ENCODE assay signal across 1 cellular context in the genomic region with DNA sequence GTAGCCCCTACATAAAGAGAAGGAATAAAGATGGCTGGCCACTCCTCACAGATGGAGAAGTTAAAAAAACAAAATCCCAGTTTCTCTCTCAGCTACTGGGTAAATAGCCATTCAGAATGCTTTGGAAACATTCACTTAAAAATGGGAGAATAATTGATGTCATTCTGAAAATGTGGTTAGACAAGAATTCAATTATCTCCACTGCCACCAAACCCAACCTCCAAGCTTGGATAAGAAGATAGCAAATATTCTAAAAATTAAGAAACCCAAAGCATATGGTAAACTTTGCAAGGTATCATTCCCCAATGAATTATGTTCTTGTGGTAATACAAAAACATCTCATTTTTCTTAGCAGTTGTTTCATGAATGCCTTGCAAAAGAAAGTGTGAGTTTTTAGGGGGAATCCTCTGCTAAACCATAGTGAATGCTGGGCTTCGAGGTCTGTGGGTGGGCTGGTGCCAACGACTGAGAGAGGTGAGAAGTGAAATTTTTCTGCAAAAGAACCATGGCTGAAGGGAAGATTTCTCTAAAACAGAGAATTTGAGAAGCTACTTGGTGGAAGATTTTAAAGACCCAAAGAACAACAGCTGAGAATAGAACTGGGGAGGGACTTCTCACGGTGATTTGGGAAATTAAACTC.
A peak's percentile ranks its signal among the peaks of the same experiment; 100 is the strongest.
TF ChIP-seq lines count a peak whose summit lies in the region.

No MANE protein-coding gene starts in this region.

TF ChIP-seq in GM12878, 131 proteins besides CTCF, POLR2A, EP300 and RAD21 (continued from another document):
- TF ChIP-seq, protein P1, sequence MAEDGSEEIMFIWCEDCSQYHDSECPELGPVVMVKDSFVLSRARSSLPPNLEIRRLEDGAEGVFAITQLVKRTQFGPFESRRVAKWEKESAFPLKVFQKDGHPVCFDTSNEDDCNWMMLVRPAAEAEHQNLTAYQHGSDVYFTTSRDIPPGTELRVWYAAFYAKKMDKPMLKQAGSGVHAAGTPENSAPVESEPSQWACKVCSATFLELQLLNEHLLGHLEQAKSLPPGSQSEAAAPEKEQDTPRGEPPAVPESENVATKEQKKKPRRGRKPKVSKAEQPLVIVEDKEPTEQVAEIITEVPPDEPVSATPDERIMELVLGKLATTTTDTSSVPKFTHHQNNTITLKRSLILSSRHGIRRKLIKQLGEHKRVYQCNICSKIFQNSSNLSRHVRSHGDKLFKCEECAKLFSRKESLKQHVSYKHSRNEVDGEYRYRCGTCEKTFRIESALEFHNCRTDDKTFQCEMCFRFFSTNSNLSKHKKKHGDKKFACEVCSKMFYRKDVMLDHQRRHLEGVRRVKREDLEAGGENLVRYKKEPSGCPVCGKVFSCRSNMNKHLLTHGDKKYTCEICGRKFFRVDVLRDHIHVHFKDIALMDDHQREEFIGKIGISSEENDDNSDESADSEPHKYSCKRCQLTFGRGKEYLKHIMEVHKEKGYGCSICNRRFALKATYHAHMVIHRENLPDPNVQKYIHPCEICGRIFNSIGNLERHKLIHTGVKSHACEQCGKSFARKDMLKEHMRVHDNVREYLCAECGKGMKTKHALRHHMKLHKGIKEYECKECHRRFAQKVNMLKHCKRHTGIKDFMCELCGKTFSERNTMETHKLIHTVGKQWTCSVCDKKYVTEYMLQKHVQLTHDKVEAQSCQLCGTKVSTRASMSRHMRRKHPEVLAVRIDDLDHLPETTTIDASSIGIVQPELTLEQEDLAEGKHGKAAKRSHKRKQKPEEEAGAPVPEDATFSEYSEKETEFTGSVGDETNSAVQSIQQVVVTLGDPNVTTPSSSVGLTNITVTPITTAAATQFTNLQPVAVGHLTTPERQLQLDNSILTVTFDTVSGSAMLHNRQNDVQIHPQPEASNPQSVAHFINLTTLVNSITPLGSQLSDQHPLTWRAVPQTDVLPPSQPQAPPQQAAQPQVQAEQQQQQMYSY (CRISPR knock-in tag; IDR thresholded peaks at IDR 0.05): no peak
- TF ChIP-seq RUNX3 (IDR thresholded peaks at IDR 0.05; ENCODE audit: low read length): 0 out of 2 replicates have a peak, but pooled peaks have one; percentile 16
- TF ChIP-seq, protein P2, sequence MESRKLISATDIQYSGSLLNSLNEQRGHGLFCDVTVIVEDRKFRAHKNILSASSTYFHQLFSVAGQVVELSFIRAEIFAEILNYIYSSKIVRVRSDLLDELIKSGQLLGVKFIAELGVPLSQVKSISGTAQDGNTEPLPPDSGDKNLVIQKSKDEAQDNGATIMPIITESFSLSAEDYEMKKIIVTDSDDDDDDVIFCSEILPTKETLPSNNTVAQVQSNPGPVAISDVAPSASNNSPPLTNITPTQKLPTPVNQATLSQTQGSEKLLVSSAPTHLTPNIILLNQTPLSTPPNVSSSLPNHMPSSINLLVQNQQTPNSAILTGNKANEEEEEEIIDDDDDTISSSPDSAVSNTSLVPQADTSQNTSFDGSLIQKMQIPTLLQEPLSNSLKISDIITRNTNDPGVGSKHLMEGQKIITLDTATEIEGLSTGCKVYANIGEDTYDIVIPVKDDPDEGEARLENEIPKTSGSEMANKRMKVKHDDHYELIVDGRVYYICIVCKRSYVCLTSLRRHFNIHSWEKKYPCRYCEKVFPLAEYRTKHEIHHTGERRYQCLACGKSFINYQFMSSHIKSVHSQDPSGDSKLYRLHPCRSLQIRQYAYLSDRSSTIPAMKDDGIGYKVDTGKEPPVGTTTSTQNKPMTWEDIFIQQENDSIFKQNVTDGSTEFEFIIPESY (IDR thresholded peaks at IDR 0.05): no peak
- TF ChIP-seq BHLHE40 (IDR thresholded peaks at IDR 0.05; ENCODE audit: borderline replicate concordance in 1 of 2, low read depth in 2 of 2, low read length in 1 of 2): peak in 1 of 2 experiments; percentile 38; a peak in 1 of 4 replicates
- TF ChIP-seq FOXM1 (IDR thresholded peaks at IDR 0.05; ENCODE audit: low read depth, low read length): peak; percentile 20; the same call in 1 of the 2 replicates
- peak; percentile 17 for TF ChIP-seq IKZF1 (conservative IDR thresholded peaks at IDR 0.05)
- peak; percentile 40 for TF ChIP-seq NFIC (IDR thresholded peaks at IDR 0.05; ENCODE audit: low read depth, low read length)
- TF ChIP-seq LARP7 (IDR thresholded peaks at IDR 0.05): no peak
- TF ChIP-seq, protein P3, sequence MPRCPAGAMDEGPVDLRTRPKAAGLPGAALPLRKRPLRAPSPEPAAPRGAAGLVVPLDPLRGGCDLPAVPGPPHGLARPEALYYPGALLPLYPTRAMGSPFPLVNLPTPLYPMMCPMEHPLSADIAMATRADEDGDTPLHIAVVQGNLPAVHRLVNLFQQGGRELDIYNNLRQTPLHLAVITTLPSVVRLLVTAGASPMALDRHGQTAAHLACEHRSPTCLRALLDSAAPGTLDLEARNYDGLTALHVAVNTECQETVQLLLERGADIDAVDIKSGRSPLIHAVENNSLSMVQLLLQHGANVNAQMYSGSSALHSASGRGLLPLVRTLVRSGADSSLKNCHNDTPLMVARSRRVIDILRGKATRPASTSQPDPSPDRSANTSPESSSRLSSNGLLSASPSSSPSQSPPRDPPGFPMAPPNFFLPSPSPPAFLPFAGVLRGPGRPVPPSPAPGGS (IDR thresholded peaks at IDR 0.05; ENCODE audit: borderline replicate concordance, insufficient read depth, low read depth, low read length, poor library complexity, severe bottlenecking): no peak
- TF ChIP-seq, protein P4, sequence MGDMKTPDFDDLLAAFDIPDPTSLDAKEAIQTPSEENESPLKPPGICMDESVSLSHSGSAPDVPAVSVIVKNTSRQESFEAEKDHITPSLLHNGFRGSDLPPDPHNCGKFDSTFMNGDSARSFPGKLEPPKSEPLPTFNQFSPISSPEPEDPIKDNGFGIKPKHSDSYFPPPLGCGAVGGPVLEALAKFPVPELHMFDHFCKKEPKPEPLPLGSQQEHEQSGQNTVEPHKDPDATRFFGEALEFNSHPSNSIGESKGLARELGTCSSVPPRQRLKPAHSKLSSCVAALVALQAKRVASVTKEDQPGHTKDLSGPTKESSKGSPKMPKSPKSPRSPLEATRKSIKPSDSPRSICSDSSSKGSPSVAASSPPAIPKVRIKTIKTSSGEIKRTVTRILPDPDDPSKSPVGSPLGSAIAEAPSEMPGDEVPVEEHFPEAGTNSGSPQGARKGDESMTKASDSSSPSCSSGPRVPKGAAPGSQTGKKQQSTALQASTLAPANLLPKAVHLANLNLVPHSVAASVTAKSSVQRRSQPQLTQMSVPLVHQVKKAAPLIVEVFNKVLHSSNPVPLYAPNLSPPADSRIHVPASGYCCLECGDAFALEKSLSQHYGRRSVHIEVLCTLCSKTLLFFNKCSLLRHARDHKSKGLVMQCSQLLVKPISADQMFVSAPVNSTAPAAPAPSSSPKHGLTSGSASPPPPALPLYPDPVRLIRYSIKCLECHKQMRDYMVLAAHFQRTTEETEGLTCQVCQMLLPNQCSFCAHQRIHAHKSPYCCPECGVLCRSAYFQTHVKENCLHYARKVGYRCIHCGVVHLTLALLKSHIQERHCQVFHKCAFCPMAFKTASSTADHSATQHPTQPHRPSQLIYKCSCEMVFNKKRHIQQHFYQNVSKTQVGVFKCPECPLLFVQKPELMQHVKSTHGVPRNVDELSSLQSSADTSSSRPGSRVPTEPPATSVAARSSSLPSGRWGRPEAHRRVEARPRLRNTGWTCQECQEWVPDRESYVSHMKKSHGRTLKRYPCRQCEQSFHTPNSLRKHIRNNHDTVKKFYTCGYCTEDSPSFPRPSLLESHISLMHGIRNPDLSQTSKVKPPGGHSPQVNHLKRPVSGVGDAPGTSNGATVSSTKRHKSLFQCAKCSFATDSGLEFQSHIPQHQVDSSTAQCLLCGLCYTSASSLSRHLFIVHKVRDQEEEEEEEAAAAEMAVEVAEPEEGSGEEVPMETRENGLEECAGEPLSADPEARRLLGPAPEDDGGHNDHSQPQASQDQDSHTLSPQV (IDR thresholded peaks at IDR 0.05): no peak
- TF ChIP-seq CREB1 (IDR thresholded peaks at IDR 0.05; ENCODE audit: low read depth): no peak
- TF ChIP-seq, protein P5, sequence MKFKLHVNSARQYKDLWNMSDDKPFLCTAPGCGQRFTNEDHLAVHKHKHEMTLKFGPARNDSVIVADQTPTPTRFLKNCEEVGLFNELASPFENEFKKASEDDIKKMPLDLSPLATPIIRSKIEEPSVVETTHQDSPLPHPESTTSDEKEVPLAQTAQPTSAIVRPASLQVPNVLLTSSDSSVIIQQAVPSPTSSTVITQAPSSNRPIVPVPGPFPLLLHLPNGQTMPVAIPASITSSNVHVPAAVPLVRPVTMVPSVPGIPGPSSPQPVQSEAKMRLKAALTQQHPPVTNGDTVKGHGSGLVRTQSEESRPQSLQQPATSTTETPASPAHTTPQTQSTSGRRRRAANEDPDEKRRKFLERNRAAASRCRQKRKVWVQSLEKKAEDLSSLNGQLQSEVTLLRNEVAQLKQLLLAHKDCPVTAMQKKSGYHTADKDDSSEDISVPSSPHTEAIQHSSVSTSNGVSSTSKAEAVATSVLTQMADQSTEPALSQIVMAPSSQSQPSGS (IDR thresholded peaks at IDR 0.05; ENCODE audit: low read length): no peak
- TF ChIP-seq, protein P6, sequence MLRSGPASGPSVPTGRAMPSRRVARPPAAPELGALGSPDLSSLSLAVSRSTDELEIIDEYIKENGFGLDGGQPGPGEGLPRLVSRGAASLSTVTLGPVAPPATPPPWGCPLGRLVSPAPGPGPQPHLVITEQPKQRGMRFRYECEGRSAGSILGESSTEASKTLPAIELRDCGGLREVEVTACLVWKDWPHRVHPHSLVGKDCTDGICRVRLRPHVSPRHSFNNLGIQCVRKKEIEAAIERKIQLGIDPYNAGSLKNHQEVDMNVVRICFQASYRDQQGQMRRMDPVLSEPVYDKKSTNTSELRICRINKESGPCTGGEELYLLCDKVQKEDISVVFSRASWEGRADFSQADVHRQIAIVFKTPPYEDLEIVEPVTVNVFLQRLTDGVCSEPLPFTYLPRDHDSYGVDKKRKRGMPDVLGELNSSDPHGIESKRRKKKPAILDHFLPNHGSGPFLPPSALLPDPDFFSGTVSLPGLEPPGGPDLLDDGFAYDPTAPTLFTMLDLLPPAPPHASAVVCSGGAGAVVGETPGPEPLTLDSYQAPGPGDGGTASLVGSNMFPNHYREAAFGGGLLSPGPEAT (IDR thresholded peaks at IDR 0.05; ENCODE audit: low read depth): peak; percentile 73
- peak; percentile 30 to 47; a peak in 2 of 4 replicates for TF ChIP-seq IKZF2 (IDR thresholded peaks at IDR 0.05)
